Comparison of ENCODE assay signal across 16 cellular contexts in the genomic region with DNA sequence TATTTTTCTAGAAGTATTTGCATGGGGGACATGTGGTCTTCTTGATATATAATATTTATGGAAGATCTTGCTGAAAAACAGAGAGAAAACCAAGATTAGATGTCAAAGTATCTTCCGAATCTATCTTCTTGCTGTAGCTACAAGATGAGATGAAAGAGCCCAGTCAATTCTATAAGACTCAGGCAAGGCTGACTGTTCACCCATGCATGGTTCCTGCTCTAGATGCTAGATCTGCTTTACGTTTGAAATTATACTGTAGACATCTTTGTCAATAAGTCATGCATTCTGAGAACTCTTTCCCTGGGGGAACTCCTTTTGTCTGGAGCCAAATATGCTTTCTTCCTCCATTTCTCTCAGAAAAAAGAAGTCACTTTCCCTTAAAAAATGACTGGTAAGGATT.
A peak's percentile ranks its signal among the peaks of the same experiment; 100 is the strongest.
DNase-seq lines count a peak whose midpoint lies in the region; ATAC-seq and TF ChIP-seq lines count a peak whose summit lies in the region.
"Had no signal": no experiment of that assay in that cellular context is flagged by ENCODE, and none has a peak within 500 bp of the region (broad histone marks: within the 10 kb centered on the region; RNA-seq: fewer than 3 reads in every experiment).

No MANE protein-coding gene starts in this region.

- no peaks in the 10 kb centered on the region for H3K9me3 ChIP-seq in PC-9 (ENCODE audit: insufficient read depth, low read depth)
- H3K9me3 ChIP-seq: colonic mucosa, transverse colon had no signal

- intact Hi-C loops in PC-9 (cut with micrococcal nuclease; ENCODE audit: unreplicated experiment), result no loop called here

- H3K4me2 ChIP-seq in PC-9, result no peak overlapping the region

- H3K4me1 Mint-ChIP-seq in stimulated activated effector memory CD8-positive, alpha-beta T cell treated with anti-CD3 and anti-CD28 coated beads, Interleukin-12 subunit alpha, Interleukin-12 subunit beta, amount 100 ng/mL, for 72 hours, result no peaks in the 10 kb centered on the region
- H3K4me1 Mint-ChIP-seq: naive thymus-derived CD8-positive, alpha-beta T cell had no signal

- no peak overlapping the region for H2AFZ ChIP-seq in PC-9

- H4K20me1 ChIP-seq in PC-9 (ENCODE audit: insufficient read depth), result no peaks in the 10 kb centered on the region

- BruUV-seq in PC-9 (replicated peaks; lab: Mats Ljungman, UMichigan), result no TSS peak

- no peaks in the 10 kb centered on the region for H3F3A ChIP-seq in PC-9 (ENCODE audit: insufficient read depth, low read depth)

- no peaks in the 10 kb centered on the region for H3K36me3 Mint-ChIP-seq in stimulated activated effector memory CD8-positive, alpha-beta T cell treated with anti-CD3 and anti-CD28 coated beads, Interleukin-12 subunit alpha, Interleukin-12 subunit beta, amount 100 ng/mL, for 72 hours
- H3K36me3 Mint-ChIP-seq: naive thymus-derived CD8-positive, alpha-beta T cell had no signal

- no peak for TF ChIP-seq CTCF in PC-9 (conservative IDR thresholded peaks at IDR 0.05)

- H3K9me2 ChIP-seq in PC-9 (ENCODE audit: insufficient read depth), result no peaks in the 10 kb centered on the region

- POLR2A ChIA-PET in PC-9 (lab: Charles Lee; ENCODE audit: unreplicated experiment), result no interaction called here

- no peaks in the 10 kb centered on the region for H3K79me2 ChIP-seq in PC-9 (ENCODE audit: low read depth)

- H3K36me3 ChIP-seq in PC-9 (ENCODE audit: low read depth), result no peaks in the 10 kb centered on the region
- H3K36me3 ChIP-seq: colonic mucosa, transverse colon had no signal

- no peak overlapping the region for H3K27ac Mint-ChIP-seq in stimulated activated effector memory CD8-positive, alpha-beta T cell treated with anti-CD3 and anti-CD28 coated beads, Interleukin-12 subunit alpha, Interleukin-12 subunit beta, amount 100 ng/mL, for 72 hours
- H3K27ac Mint-ChIP-seq: naive thymus-derived CD8-positive, alpha-beta T cell had no signal

- no peak overlapping the region for H3K4me3 ChIP-seq in PC-9
- H3K4me3 ChIP-seq: colonic mucosa, transverse colon had no signal

- ATAC-seq in GM18519 (IDR thresholded peaks at IDR 0.05; ENCODE audit: low FRiP score, unreplicated experiment), result peak; percentile 93
- ATAC-seq in GM21515 (IDR thresholded peaks at IDR 0.05; ENCODE audit: unreplicated experiment), result peak; percentile 70
- ATAC-seq in HG03045 (IDR thresholded peaks at IDR 0.05; ENCODE audit: unreplicated experiment), result peak; percentile 52
- no peak for ATAC-seq in GM19455 (IDR thresholded peaks at IDR 0.05; ENCODE audit: unreplicated experiment)
- no peak for ATAC-seq in stimulated activated effector memory CD8-positive, alpha-beta T cell treated with anti-CD3 and anti-CD28 coated beads, Interleukin-12 subunit alpha, Interleukin-12 subunit beta, amount 100 ng/mL, for 72 hours
- ATAC-seq: naive thymus-derived CD8-positive, alpha-beta T cell had no signal

- CTCF ChIA-PET in PC-9 (lab: Charles Lee), result no interaction called here

- no peak overlapping the region for H3K4me3 Mint-ChIP-seq in stimulated activated effector memory CD8-positive, alpha-beta T cell treated with anti-CD3 and anti-CD28 coated beads, Interleukin-12 subunit alpha, Interleukin-12 subunit beta, amount 100 ng/mL, for 72 hours
- H3K4me3 Mint-ChIP-seq: naive thymus-derived CD8-positive, alpha-beta T cell had no signal

- no peaks in the 10 kb centered on the region for H3K4me1 ChIP-seq in PC-9 (replicated peaks; ENCODE audit: insufficient read depth)
- H3K4me1 ChIP-seq: colonic mucosa, transverse colon had no signal

- no peak overlapping the region for H3K27ac ChIP-seq in PC-9
- H3K27ac ChIP-seq: colonic mucosa, transverse colon had no signal

- no peaks in the 10 kb centered on the region for H3K27me3 ChIP-seq in PC-9 (ENCODE audit: insufficient read depth, low read depth)
- H3K27me3 ChIP-seq: colonic mucosa, transverse colon had no signal

- peaks cover 14% of the 10 kb centered on the region for H3K9me3 Mint-ChIP-seq in stimulated activated effector memory CD8-positive, alpha-beta T cell treated with anti-CD3 and anti-CD28 coated beads, Interleukin-12 subunit alpha, Interleukin-12 subunit beta, amount 100 ng/mL, for 72 hours

- DNase-seq in NAMALWA (ENCODE audit: low spot score), result peak; percentile 9
- no peak for DNase-seq in SIG-M5 (lab: John Stamatoyannopoulos, UW)
- no peak for DNase-seq in PC-9
- DNase-seq in stimulated activated effector memory CD8-positive, alpha-beta T cell treated with anti-CD3 and anti-CD28 coated beads, Interleukin-12 subunit alpha, Interleukin-12 subunit beta, amount 100 ng/mL, for 72 hours (ENCODE audit: low spot score in 2 of 2), result no peak
- DNase-seq: C1 segment of cervical spinal cord; colonic mucosa; GOT3; KG1; naive thymus-derived CD8-positive, alpha-beta T cell; RPMI8226; T1000; transverse colon had no signal

Comparison
In these comparisons a context has a peak if more than half of its experiments do, and no peak if none do; other contexts are left out.
1. ATAC-seq: peak in GM18519 (single experiment), GM21515 (single experiment) and HG03045 (single experiment); none in GM19455 (single experiment) and stimulated activated effector memory CD8-positive, alpha-beta T cell treated with anti-CD3 and anti-CD28 coated beads, Interleukin-12 subunit alpha, Interleukin-12 subunit beta, amount 100 ng/mL, for 72 hours (single experiment).